ENCODE assay signal across 1 cellular context in the genomic region with DNA sequence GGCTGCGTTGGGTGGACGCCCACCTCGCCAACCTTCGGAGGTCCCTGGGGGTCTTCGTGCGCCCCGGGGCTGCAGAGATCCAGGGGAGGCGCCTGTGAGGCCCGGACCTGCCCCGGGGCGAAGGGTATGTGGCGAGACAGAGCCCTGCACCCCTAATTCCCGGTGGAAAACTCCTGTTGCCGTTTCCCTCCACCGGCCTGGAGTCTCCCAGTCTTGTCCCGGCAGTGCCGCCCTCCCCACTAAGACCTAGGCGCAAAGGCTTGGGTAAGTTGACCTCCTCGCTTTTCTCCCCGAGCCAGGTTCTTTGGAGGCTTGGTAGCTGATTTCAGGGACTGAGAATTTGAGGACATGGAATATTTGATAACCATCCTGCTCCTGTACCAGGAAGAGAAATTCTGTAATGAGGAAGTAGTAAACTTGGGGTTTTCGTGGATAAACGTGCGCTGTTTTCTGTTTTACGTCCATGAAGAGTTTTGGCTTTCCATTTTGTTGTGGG.
A peak's percentile ranks its signal among the peaks of the same experiment; 100 is the strongest.
TF ChIP-seq lines count a peak whose summit lies in the region.

No MANE protein-coding gene starts in this region.

TF ChIP-seq in HepG2, 621 proteins besides CTCF, POLR2A, EP300 and RAD21 (continued from another document):
- no peak for TF ChIP-seq PHB2 (IDR thresholded peaks at IDR 0.05; ENCODE audit: partially characterized antibody)
- no peak for TF ChIP-seq EEA1 (CRISPR knock-in tag; IDR thresholded peaks at IDR 0.05; ENCODE audit: borderline replicate concordance)
- TF ChIP-seq, protein P1, sequence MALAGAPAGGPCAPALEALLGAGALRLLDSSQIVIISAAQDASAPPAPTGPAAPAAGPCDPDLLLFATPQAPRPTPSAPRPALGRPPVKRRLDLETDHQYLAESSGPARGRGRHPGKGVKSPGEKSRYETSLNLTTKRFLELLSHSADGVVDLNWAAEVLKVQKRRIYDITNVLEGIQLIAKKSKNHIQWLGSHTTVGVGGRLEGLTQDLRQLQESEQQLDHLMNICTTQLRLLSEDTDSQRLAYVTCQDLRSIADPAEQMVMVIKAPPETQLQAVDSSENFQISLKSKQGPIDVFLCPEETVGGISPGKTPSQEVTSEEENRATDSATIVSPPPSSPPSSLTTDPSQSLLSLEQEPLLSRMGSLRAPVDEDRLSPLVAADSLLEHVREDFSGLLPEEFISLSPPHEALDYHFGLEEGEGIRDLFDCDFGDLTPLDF (CRISPR knock-in tag; IDR thresholded peaks at IDR 0.05) = no peak
- TF ChIP-seq SALL2 (CRISPR knock-in tag; IDR thresholded peaks at IDR 0.05) = no peak
- TF ChIP-seq FOXP1 (IDR thresholded peaks at IDR 0.05) = no peak
- no peak for TF ChIP-seq FOXP1 (CRISPR knock-in tag; IDR thresholded peaks at IDR 0.05)
- no peak for TF ChIP-seq KDM2A (CRISPR knock-in tag; IDR thresholded peaks at IDR 0.05; ENCODE audit: borderline replicate concordance, low read depth)
- TF ChIP-seq XRCC5 (optimal IDR thresholded peaks at IDR 0.05; ENCODE audit: low read length) = no peak
- no peak for TF ChIP-seq TAF1 (CRISPR knock-in tag; IDR thresholded peaks at IDR 0.05)
- TF ChIP-seq GATA4 (IDR thresholded peaks at IDR 0.05; ENCODE audit: borderline replicate concordance, low read depth) = no peak
- no peak for TF ChIP-seq KDM6A (CRISPR knock-in tag; IDR thresholded peaks at IDR 0.05; ENCODE audit: low read depth)
- no peak for TF ChIP-seq TCF7 (IDR thresholded peaks at IDR 0.05; ENCODE audit: low read depth)
- TF ChIP-seq ZFP1 (CRISPR knock-in tag; IDR thresholded peaks at IDR 0.05) = no peak
- TF ChIP-seq, protein P2, sequence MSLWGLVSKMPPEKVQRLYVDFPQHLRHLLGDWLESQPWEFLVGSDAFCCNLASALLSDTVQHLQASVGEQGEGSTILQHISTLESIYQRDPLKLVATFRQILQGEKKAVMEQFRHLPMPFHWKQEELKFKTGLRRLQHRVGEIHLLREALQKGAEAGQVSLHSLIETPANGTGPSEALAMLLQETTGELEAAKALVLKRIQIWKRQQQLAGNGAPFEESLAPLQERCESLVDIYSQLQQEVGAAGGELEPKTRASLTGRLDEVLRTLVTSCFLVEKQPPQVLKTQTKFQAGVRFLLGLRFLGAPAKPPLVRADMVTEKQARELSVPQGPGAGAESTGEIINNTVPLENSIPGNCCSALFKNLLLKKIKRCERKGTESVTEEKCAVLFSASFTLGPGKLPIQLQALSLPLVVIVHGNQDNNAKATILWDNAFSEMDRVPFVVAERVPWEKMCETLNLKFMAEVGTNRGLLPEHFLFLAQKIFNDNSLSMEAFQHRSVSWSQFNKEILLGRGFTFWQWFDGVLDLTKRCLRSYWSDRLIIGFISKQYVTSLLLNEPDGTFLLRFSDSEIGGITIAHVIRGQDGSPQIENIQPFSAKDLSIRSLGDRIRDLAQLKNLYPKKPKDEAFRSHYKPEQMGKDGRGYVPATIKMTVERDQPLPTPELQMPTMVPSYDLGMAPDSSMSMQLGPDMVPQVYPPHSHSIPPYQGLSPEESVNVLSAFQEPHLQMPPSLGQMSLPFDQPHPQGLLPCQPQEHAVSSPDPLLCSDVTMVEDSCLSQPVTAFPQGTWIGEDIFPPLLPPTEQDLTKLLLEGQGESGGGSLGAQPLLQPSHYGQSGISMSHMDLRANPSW (CRISPR knock-in tag; IDR thresholded peaks at IDR 0.05; ENCODE audit: borderline replicate concordance) = no peak
- TF ChIP-seq ATF4 (CRISPR knock-in tag; IDR thresholded peaks at IDR 0.05) = no peak
- no peak for TF ChIP-seq NFE2 (CRISPR knock-in tag; IDR thresholded peaks at IDR 0.05)
- TF ChIP-seq, protein P3, sequence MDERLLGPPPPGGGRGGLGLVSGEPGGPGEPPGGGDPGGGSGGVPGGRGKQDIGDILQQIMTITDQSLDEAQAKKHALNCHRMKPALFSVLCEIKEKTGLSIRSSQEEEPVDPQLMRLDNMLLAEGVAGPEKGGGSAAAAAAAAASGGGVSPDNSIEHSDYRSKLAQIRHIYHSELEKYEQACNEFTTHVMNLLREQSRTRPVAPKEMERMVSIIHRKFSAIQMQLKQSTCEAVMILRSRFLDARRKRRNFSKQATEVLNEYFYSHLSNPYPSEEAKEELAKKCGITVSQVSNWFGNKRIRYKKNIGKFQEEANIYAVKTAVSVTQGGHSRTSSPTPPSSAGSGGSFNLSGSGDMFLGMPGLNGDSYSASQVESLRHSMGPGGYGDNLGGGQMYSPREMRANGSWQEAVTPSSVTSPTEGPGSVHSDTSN (CRISPR knock-in tag; IDR thresholded peaks at IDR 0.05) = no peak
- no peak for TF ChIP-seq ZBTB3 (CRISPR knock-in tag; IDR thresholded peaks at IDR 0.05; ENCODE audit: borderline replicate concordance, low read depth)
- peak; percentile 93 for TF ChIP-seq ZNF121 (CRISPR knock-in tag; IDR thresholded peaks at IDR 0.05)
- 0 out of 2 replicates have a peak, but pooled peaks have one; percentile 1 for TF ChIP-seq KMT2A (CRISPR knock-in tag; IDR thresholded peaks at IDR 0.05)
- 0 out of 2 replicates have a peak, but pooled peaks have one; percentile 32 for TF ChIP-seq ZBTB8A (CRISPR knock-in tag; IDR thresholded peaks at IDR 0.05; ENCODE audit: borderline replicate concordance, low read depth)
- no peak for TF ChIP-seq RFXAP (CRISPR knock-in tag; IDR thresholded peaks at IDR 0.05; ENCODE audit: borderline replicate concordance)
- TF ChIP-seq YEATS2 (CRISPR knock-in tag; IDR thresholded peaks at IDR 0.05; ENCODE audit: borderline replicate concordance) = no peak
- no peak for TF ChIP-seq THYN1 (CRISPR knock-in tag; IDR thresholded peaks at IDR 0.05; ENCODE audit: borderline replicate concordance, low read depth)
- no peak for TF ChIP-seq REPIN1 (CRISPR knock-in tag; IDR thresholded peaks at IDR 0.05; ENCODE audit: borderline replicate concordance, low read depth)
- TF ChIP-seq ATRX (CRISPR knock-in tag; IDR thresholded peaks at IDR 0.05; ENCODE audit: borderline replicate concordance) = no peak
- TF ChIP-seq MIXL1 (CRISPR knock-in tag; IDR thresholded peaks at IDR 0.05) = no peak
- no peak for TF ChIP-seq ZNF780A (CRISPR knock-in tag; IDR thresholded peaks at IDR 0.05)
- TF ChIP-seq NFKBIZ (CRISPR knock-in tag; IDR thresholded peaks at IDR 0.05) = no peak
- TF ChIP-seq ZBTB37 (CRISPR knock-in tag; IDR thresholded peaks at IDR 0.05) = no peak
- TF ChIP-seq ZBTB20 (CRISPR knock-in tag; IDR thresholded peaks at IDR 0.05; ENCODE audit: borderline replicate concordance, low read depth) = no peak
- TF ChIP-seq ELK4 (CRISPR knock-in tag; IDR thresholded peaks at IDR 0.05; ENCODE audit: borderline replicate concordance) = no peak
- TF ChIP-seq, protein P4, sequence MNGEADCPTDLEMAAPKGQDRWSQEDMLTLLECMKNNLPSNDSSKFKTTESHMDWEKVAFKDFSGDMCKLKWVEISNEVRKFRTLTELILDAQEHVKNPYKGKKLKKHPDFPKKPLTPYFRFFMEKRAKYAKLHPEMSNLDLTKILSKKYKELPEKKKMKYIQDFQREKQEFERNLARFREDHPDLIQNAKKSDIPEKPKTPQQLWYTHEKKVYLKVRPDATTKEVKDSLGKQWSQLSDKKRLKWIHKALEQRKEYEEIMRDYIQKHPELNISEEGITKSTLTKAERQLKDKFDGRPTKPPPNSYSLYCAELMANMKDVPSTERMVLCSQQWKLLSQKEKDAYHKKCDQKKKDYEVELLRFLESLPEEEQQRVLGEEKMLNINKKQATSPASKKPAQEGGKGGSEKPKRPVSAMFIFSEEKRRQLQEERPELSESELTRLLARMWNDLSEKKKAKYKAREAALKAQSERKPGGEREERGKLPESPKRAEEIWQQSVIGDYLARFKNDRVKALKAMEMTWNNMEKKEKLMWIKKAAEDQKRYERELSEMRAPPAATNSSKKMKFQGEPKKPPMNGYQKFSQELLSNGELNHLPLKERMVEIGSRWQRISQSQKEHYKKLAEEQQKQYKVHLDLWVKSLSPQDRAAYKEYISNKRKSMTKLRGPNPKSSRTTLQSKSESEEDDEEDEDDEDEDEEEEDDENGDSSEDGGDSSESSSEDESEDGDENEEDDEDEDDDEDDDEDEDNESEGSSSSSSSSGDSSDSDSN (CRISPR knock-in tag; IDR thresholded peaks at IDR 0.05) = no peak
- peak; percentile 63 for TF ChIP-seq ZNF777 (CRISPR knock-in tag; IDR thresholded peaks at IDR 0.05)
- no peak for TF ChIP-seq ZNF678 (CRISPR knock-in tag; IDR thresholded peaks at IDR 0.05)
- no peak for TF ChIP-seq RAD51 (IDR thresholded peaks at IDR 0.05; ENCODE audit: borderline replicate concordance)
- TF ChIP-seq YY1 (IDR thresholded peaks at IDR 0.05; ENCODE audit: insufficient read depth, insufficient replicate concordance, low read depth, low read length) = no peak
- peak; percentile 81; the same call in 1 of the 2 replicates for TF ChIP-seq ZBTB7B (CRISPR knock-in tag; IDR thresholded peaks at IDR 0.05)
- TF ChIP-seq RARA (CRISPR knock-in tag; IDR thresholded peaks at IDR 0.05) = no peak
- TF ChIP-seq U2AF1 (optimal IDR thresholded peaks at IDR 0.05; ENCODE audit: low read depth, low read length) = no peak
- TF ChIP-seq ZNF333 (CRISPR knock-in tag; IDR thresholded peaks at IDR 0.05; ENCODE audit: borderline replicate concordance) = no peak
- TF ChIP-seq ZSCAN29 (CRISPR knock-in tag; conservative IDR thresholded peaks at IDR 0.05) = no peak
TF ChIP-seq in HepG2: peak in this region for 17.
